Comparison of ENCODE assay signal across 8 cellular contexts in genomic region chr3:69120879-69121464, GRCh38. TPM values are rescaled to one million over a fixed set of nuclear protein-coding genes. Genes with fewer than 3 reads are reported as not detected.
DNase-seq lines count a peak whose midpoint lies in the region; ATAC-seq lines count a peak whose summit lies in the region.

No MANE protein-coding gene starts in this region.

- in situ Hi-C loops in ACHN (cut with HindIII; ENCODE audit: low pct_ligation_motif_present, low pct_unique_long_range_greater_than_20kb, low sequenced_read_pairs): no loop called here

- ATAC-seq in GM18508 (IDR thresholded peaks at IDR 0.05; ENCODE audit: insufficient read depth, unreplicated experiment) (peak; percentile 72), HG03097 (IDR thresholded peaks at IDR 0.05; ENCODE audit: low FRiP score, unreplicated experiment) (peak; percentile 59), memory B cell (ENCODE audit: low read depth) (peak; percentile 80)

- intact Hi-C loops in activated CD4-positive, alpha-beta T cell treated with anti-CD3 and anti-CD28 coated beads, Interleukin-2, amount 10 ng/mL, durations not matched to agents 24 days and 14 days (cut with micrococcal nuclease): loop anchor here (1.0 to 5.0 kb wide), 3 partner anchors 185 to 550 kb away; no protein-coding TSS in a partner anchor

- H3K27me3 Mint-ChIP-seq in activated CD4-positive, alpha-beta T cell treated with anti-CD3 and anti-CD28 coated beads, Interleukin-2, amount 10 ng/mL, durations not matched to agents 24 days and 14 days: peaks cover 5% of the 10 kb centered on the region
- H3K27me3 Mint-ChIP-seq in memory B cell: peaks cover 2% of the 10 kb centered on the region

- no peak overlapping the region for H3K4me3 Mint-ChIP-seq in activated CD4-positive, alpha-beta T cell treated with anti-CD3 and anti-CD28 coated beads, Interleukin-2, amount 10 ng/mL, durations not matched to agents 24 days and 14 days
- H3K4me3 Mint-ChIP-seq in memory B cell: no peak overlapping the region

- DNase-seq in ACHN (peak; percentile 65), NCI-H524 treated with DMSO at 0.1 percent for 48 hours (lab: John Stamatoyannopoulos, UW) (peak; percentile 40), dermis blood vessel endothelial cell (peak; percentile 93), memory B cell (ENCODE audit: low spot score in 2 of 2) (peak; percentile 77 to 80)
- DNase-seq in activated CD4-positive, alpha-beta T cell treated with anti-CD3 and anti-CD28 coated beads, Interleukin-2, amount 10 ng/mL, durations not matched to agents 24 days and 14 days: peak; percentile 94
- peak; percentile 64 to 67 for DNase-seq in stimulated activated CD8-positive, alpha-beta memory T cell treated with anti-CD3 and anti-CD28 coated beads, Interleukin-2, amount 100 ng/mL, for 1 hour (ENCODE audit: low read depth in 2 of 2)

- H3K27ac Mint-ChIP-seq in activated CD4-positive, alpha-beta T cell treated with anti-CD3 and anti-CD28 coated beads, Interleukin-2, amount 10 ng/mL, durations not matched to agents 24 days and 14 days: no peak overlapping the region
- H3K27ac Mint-ChIP-seq in memory B cell: no peak overlapping the region

- H3K36me3 Mint-ChIP-seq in activated CD4-positive, alpha-beta T cell treated with anti-CD3 and anti-CD28 coated beads, Interleukin-2, amount 10 ng/mL, durations not matched to agents 24 days and 14 days (ENCODE audit: low read depth): no peaks in the 10 kb centered on the region
- H3K36me3 Mint-ChIP-seq in memory B cell: no peaks in the 10 kb centered on the region

- H3K4me1 Mint-ChIP-seq in activated CD4-positive, alpha-beta T cell treated with anti-CD3 and anti-CD28 coated beads, Interleukin-2, amount 10 ng/mL, durations not matched to agents 24 days and 14 days: peaks cover 4% of the 10 kb centered on the region
- no peaks in the 10 kb centered on the region for H3K4me1 Mint-ChIP-seq in memory B cell

- no peaks in the 10 kb centered on the region for H3K9me3 Mint-ChIP-seq in activated CD4-positive, alpha-beta T cell treated with anti-CD3 and anti-CD28 coated beads, Interleukin-2, amount 10 ng/mL, durations not matched to agents 24 days and 14 days
- H3K9me3 Mint-ChIP-seq in memory B cell: no peaks in the 10 kb centered on the region

RNA-seq across cellular contexts. Expression of gene LMOD3, which starts 1.4 kb away (rescaled TPM):
- total RNA-seq in activated CD4-positive, alpha-beta T cell treated with anti-CD3 and anti-CD28 coated beads, Interleukin-2, amount 10 ng/mL, durations not matched to agents 24 days and 14 days: not detected in 2 replicates
- total RNA-seq in dermis blood vessel endothelial cell: not detected in 2 replicates

RNA-seq across cellular contexts. Expression of gene ARL6IP5, which starts 36.2 kb away (rescaled TPM):
- total RNA-seq in activated CD4-positive, alpha-beta T cell treated with anti-CD3 and anti-CD28 coated beads, Interleukin-2, amount 10 ng/mL, durations not matched to agents 24 days and 14 days: 118 and 122 TPM in 2 replicates
- total RNA-seq in dermis blood vessel endothelial cell: 90.4 and 109 TPM in 2 replicates

RNA-seq across cellular contexts. Expression of gene UBA3, which starts 40.8 kb away (rescaled TPM):
- total RNA-seq in activated CD4-positive, alpha-beta T cell treated with anti-CD3 and anti-CD28 coated beads, Interleukin-2, amount 10 ng/mL, durations not matched to agents 24 days and 14 days: 95.3 and 103 TPM in 2 replicates
- 67.5 and 74.2 TPM in 2 replicates for total RNA-seq in dermis blood vessel endothelial cell

Comparison
In these comparisons a context has a peak if more than half of its experiments do, and no peak if none do; other contexts are left out.
1. Peak in every context shown above with its lines: DNase-seq and ATAC-seq.
2. DNase-seq: peak in every context shown above with its lines; median percentile 94 in activated CD4-positive, alpha-beta T cell treated with anti-CD3 and anti-CD28 coated beads, Interleukin-2, amount 10 ng/mL, durations not matched to agents 24 days and 14 days; 93 in dermis blood vessel endothelial cell; 78 in memory B cell; 66 in stimulated activated CD8-positive, alpha-beta memory T cell treated with anti-CD3 and anti-CD28 coated beads, Interleukin-2, amount 100 ng/mL, for 1 hour; 65 in ACHN; 40 in NCI-H524 treated with DMSO at 0.1 percent for 48 hours.